1 cellular context compared by ENCODE assay signal in genomic region chr19:12611361-12611699, GRCh38.
TF ChIP-seq lines count a peak whose summit lies in the region.

No MANE protein-coding gene starts in this region.

TF ChIP-seq in endothelial cell of umbilical vein, 7 proteins besides CTCF, POLR2A, EP300 and RAD21:
- TF ChIP-seq JUN (IDR thresholded peaks at IDR 0.05; ENCODE audit: borderline replicate concordance, insufficient read depth, insufficient read length, low read depth) (no peak), MYC (IDR thresholded peaks at IDR 0.05; ENCODE audit: low read depth, low read length) (no peak), POLR2AphosphoS5 (IDR thresholded peaks at IDR 0.05; ENCODE audit: insufficient read depth, low read depth, low read length) (no peak)
